13 cellular contexts compared by ENCODE assay signal in the genomic region with DNA sequence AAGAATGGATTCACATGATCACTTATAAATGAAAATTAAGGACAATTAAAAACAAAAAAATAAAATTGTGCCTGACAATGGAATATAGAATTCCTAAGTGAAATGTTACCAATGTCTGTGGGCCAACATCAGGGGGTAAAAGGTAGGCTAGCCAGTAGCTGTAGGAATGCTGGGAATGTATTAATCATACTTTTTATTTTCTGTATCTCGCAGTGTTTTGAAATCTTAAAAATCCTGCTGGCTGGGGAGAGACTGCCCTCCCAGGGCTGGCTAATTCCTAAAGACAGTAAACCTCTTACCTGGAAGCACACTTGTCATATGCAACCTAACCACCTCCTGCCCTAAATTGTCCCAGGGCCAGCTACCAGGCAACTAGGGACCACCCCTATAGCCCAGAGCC.
DNase-seq lines count a peak whose midpoint lies in the region; ATAC-seq and TF ChIP-seq lines count a peak whose summit lies in the region.
"Had no signal": no experiment of that assay in that cellular context is flagged by ENCODE, and none has a peak within 500 bp of the region (broad histone marks: within the 10 kb centered on the region; RNA-seq: fewer than 3 reads in every experiment).

No MANE protein-coding gene starts in this region.

- H3K4me1 ChIP-seq in breast epithelium: no peaks in the 10 kb centered on the region
- peaks cover 25% of the 10 kb centered on the region for H3K4me1 ChIP-seq in skeletal muscle satellite cell (ENCODE audit: control insufficient read depth, insufficient read depth, low read length)

- intact Hi-C loops in MCF 10A (cut with micrococcal nuclease) (no loop called here), breast epithelium (cut with DNase I; ENCODE audit: low total_unique reads) (no loop called here), natural killer cell (cut with micrococcal nuclease) (no loop called here)

- DNase-seq in MCF 10A (ENCODE audit: unreplicated experiment) (no peak), breast epithelium (ENCODE audit: low spot score in 2 of 2) (no peak), RWPE1 (ENCODE audit: low spot score) (peak; percentile 16), fibroblast of pulmonary artery (ENCODE audit: low read depth) (peak; percentile 52), natural killer cell (no peak), globus pallidus (ENCODE audit: low spot score) (no peak), NCI-H1694 (lab: John Stamatoyannopoulos, UW) (no peak)
- DNase-seq: activated CD4-positive, alpha-beta T cell treated with anti-CD3 and anti-CD28 coated beads, Interleukin-2, amount 50 U/mL, for 1 hour; amygdala; left lung; naive B cell; T1000 had no signal

- H3K4me2 ChIP-seq in skeletal muscle satellite cell (ENCODE audit: low read length): peak overlapping the region; percentile 53

- POLR2A ChIA-PET in MCF 10A (lab: Yijun Ruan, JAX) (no interaction called here), RWPE1 (lab: Yijun Ruan, JAX; ENCODE audit: low non-redundant PET) (no interaction called here)

- H3K4me1 Mint-ChIP-seq in MCF 10A (ENCODE audit: insufficient read depth, unreplicated experiment): peaks cover 15% of the 10 kb centered on the region
- no peaks in the 10 kb centered on the region for H3K4me1 Mint-ChIP-seq in natural killer cell
- H3K4me1 Mint-ChIP-seq: naive B cell had no signal

- H3K27ac Mint-ChIP-seq in MCF 10A (ENCODE audit: low read depth, unreplicated experiment) (peak overlapping the region; percentile 29), natural killer cell (no peak overlapping the region)

- no peak for TF ChIP-seq POLR2A in breast epithelium (IDR thresholded peaks at IDR 0.05)

- H3K9me3 ChIP-seq in breast epithelium (no peaks in the 10 kb centered on the region), skeletal muscle satellite cell (replicated peaks; ENCODE audit: low read length) (no peaks in the 10 kb centered on the region)
- H3K9me3 ChIP-seq: left lung had no signal

- H3K27ac ChIP-seq in breast epithelium (no peak overlapping the region), RWPE1 (peak overlapping the region; percentile 39; the same call in 1 of the 2 replicates)
- H3K27ac ChIP-seq: left lung had no signal

- H3K36me3 Mint-ChIP-seq in MCF 10A (ENCODE audit: insufficient read depth, unreplicated experiment) (peaks cover 78% of the 10 kb centered on the region), natural killer cell (peaks cover 7% of the 10 kb centered on the region)

- H3K9ac ChIP-seq in skeletal muscle satellite cell (ENCODE audit: low read depth, low read length): peak overlapping the region; percentile 50

- H3K4me3 ChIP-seq in breast epithelium: no peak overlapping the region
- H3K4me3 ChIP-seq in fibroblast of pulmonary artery (replicated peaks; ENCODE audit: low read depth, low read length): no peak overlapping the region
- peak overlapping the region; percentile 2 for H3K4me3 ChIP-seq in skeletal muscle satellite cell (ENCODE audit: low read length)
- H3K4me3 ChIP-seq: left lung had no signal

- no peaks in the 10 kb centered on the region for H3K27me3 Mint-ChIP-seq in MCF 10A (ENCODE audit: insufficient read depth, unreplicated experiment)
- no peaks in the 10 kb centered on the region for H3K27me3 Mint-ChIP-seq in natural killer cell (ENCODE audit: low read depth in 2 of 2)
- H3K27me3 Mint-ChIP-seq: naive B cell had no signal

- TF ChIP-seq CTCF in MCF 10A (IDR thresholded peaks at IDR 0.05; ENCODE audit: unreplicated experiment) (no peak), breast epithelium (IDR thresholded peaks at IDR 0.05) (no peak), RWPE1 (conservative IDR thresholded peaks at IDR 0.05; ENCODE audit: low read depth) (no peak), fibroblast of pulmonary artery (IDR thresholded peaks at IDR 0.05; ENCODE audit: low read length, missing control alignments) (no peak), natural killer cell (IDR thresholded peaks at IDR 0.05) (no peak)

- H3K4me3 Mint-ChIP-seq in MCF 10A (ENCODE audit: unreplicated experiment) (no peak overlapping the region), natural killer cell (no peak overlapping the region)

- H3K36me3 ChIP-seq in breast epithelium: no peaks in the 10 kb centered on the region
- H3K36me3 ChIP-seq in skeletal muscle satellite cell (ENCODE audit: insufficient read depth, low read length): peaks cover 42% of the 10 kb centered on the region

- BruUV-seq in MCF 10A (replicated peaks; lab: Mats Ljungman, UMichigan): no TSS peak

- H3K27me3 ChIP-seq in breast epithelium (no peaks in the 10 kb centered on the region), skeletal muscle satellite cell (ENCODE audit: control insufficient read depth, insufficient read depth, low read length) (no peaks in the 10 kb centered on the region)
- H3K27me3 ChIP-seq: left lung had no signal

- CTCF ChIA-PET in MCF 10A (lab: Yijun Ruan, JAX) (interaction anchor here (0.7 kb wide), 1 partner anchor 52 kb away, joined by 3 read pairs; no protein-coding TSS in a partner anchor), RWPE1 (lab: Yijun Ruan, JAX) (no interaction called here)

- ATAC-seq in natural killer cell: no peak

- H3K9me3 Mint-ChIP-seq in MCF 10A (ENCODE audit: unreplicated experiment): no peaks in the 10 kb centered on the region
- no peaks in the 10 kb centered on the region for H3K9me3 Mint-ChIP-seq in natural killer cell
- H3K9me3 Mint-ChIP-seq: naive B cell had no signal

Comparison
In these comparisons a context has a peak if more than half of its experiments do, and no peak if none do; other contexts are left out.
1. DNase-seq: peak in RWPE1 (single experiment) and fibroblast of pulmonary artery (single experiment); none in MCF 10A (single experiment), breast epithelium (0 of 2), natural killer cell (single experiment), globus pallidus (single experiment) and NCI-H1694 (single experiment).